Comparison of ENCODE assay signal across 7 cellular contexts in genomic region chr17:64503341-64503740, GRCh38. TPM values are rescaled to one million over a fixed set of nuclear protein-coding genes. Genes with fewer than 3 reads are reported as not detected.
DNase-seq lines count a peak whose midpoint lies in the region; ATAC-seq and TF ChIP-seq lines count a peak whose summit lies in the region.
"Had no signal": no experiment of that assay in that cellular context is flagged by ENCODE, and none has a peak within 500 bp of the region (broad histone marks: within the 10 kb centered on the region; RNA-seq: fewer than 3 reads in every experiment).

No MANE protein-coding gene starts in this region.

- TF ChIP-seq CTCF in heart left ventricle (IDR thresholded peaks at IDR 0.05): no peak
- no peak for TF ChIP-seq CTCF in esophagus squamous epithelium (IDR thresholded peaks at IDR 0.05)
- no peak for TF ChIP-seq CTCF in tibial nerve (IDR thresholded peaks at IDR 0.05)
- TF ChIP-seq CTCF in foreskin keratinocyte (conservative IDR thresholded peaks at IDR 0.05): no peak

- peaks cover 14 to 70% (median 64%) of the 10 kb centered on the region in 9 donors for H3K36me3 ChIP-seq in heart left ventricle
- H3K36me3 ChIP-seq in esophagus squamous epithelium: peaks cover 25 to 67% (median 46%) of the 10 kb centered on the region in 3 donors
- H3K36me3 ChIP-seq in tibial nerve: peaks cover 15 to 62% (median 49%) of the 10 kb centered on the region in 3 donors

- no peak for DNase-seq in heart left ventricle
- DNase-seq in left cardiac atrium: no peak
- no peak for DNase-seq in esophagus squamous epithelium (lab: John Stamatoyannopoulos, UW)
- no peak for DNase-seq in tibial nerve (ENCODE audit: low spot score in 2 of 2)
- no peak for DNase-seq in foreskin keratinocyte

- H3K27ac ChIP-seq in heart left ventricle (peak overlapping the region in 2 of 12 donors; percentile 100), esophagus squamous epithelium (peak overlapping the region in 3 of 4 donors; percentile 45 to 100 (median 99)), tibial nerve (peak overlapping the region in 3 of 4 donors; percentile 13 to 100 (median 96)), foreskin keratinocyte (no peak overlapping the region)

- 68 to 72% (median 71%) methylated on average over 5 of the region's 5 CpGs for WGBS in heart left ventricle, 4 donors
- WGBS in esophagus squamous epithelium, 2 donors: 49 to 59% methylated on average over 5 of the region's 5 CpGs
- WGBS in tibial nerve, 2 donors: 73 to 77% methylated on average over 5 of the region's 5 CpGs

- no peaks in the 10 kb centered on the region for H3K9me3 ChIP-seq in heart left ventricle
- H3K9me3 ChIP-seq in esophagus squamous epithelium: no peaks in the 10 kb centered on the region
- H3K9me3 ChIP-seq in tibial nerve: no peaks in the 10 kb centered on the region

- H3K4me1 ChIP-seq in heart left ventricle: peaks cover 11 to 72% (median 53%) of the 10 kb centered on the region in 12 donors
- H3K4me1 ChIP-seq in esophagus squamous epithelium: peaks cover 26 to 73% (median 50%) of the 10 kb centered on the region in 3 donors
- H3K4me1 ChIP-seq in tibial nerve: peaks cover 0 to 71% (median 34%) of the 10 kb centered on the region in 4 donors
- peaks cover 26% of the 10 kb centered on the region for H3K4me1 ChIP-seq in foreskin keratinocyte

- peak overlapping the region in 7 of 12 donors; percentile 77 to 99 (median 90) for H3K4me3 ChIP-seq in heart left ventricle
- H3K4me3 ChIP-seq in esophagus squamous epithelium: peak overlapping the region in 2 of 4 donors; percentile 93 to 100
- peak overlapping the region in 1 of 4 donors; percentile 99 for H3K4me3 ChIP-seq in tibial nerve

- no peak for ATAC-seq in heart left ventricle
- no peak for ATAC-seq in left cardiac atrium
- ATAC-seq in GM18520 (IDR thresholded peaks at IDR 0.05; ENCODE audit: unreplicated experiment): no peak
- ATAC-seq in foreskin keratinocyte: no peak
- ATAC-seq: Panc1 had no signal

- TF ChIP-seq POLR2A in heart left ventricle (IDR thresholded peaks at IDR 0.05) (no peak), esophagus squamous epithelium (IDR thresholded peaks at IDR 0.05) (no peak), tibial nerve (IDR thresholded peaks at IDR 0.05) (no peak)

- H3K27me3 ChIP-seq in heart left ventricle (no peaks in the 10 kb centered on the region), esophagus squamous epithelium (no peaks in the 10 kb centered on the region), tibial nerve (no peaks in the 10 kb centered on the region), foreskin keratinocyte (no peaks in the 10 kb centered on the region)

- intact Hi-C loops in heart left ventricle (cut with DNase I): loop anchor here in 2 of 10 donors (10.0 kb wide), 3 partner anchors 199 to 679 kb away; partner anchors contain the start of genes FTSJ3 (in 1 of the 2) and PSMC5 (in 1 of the 2)
- intact Hi-C loops in left cardiac atrium (cut with DNase I): no loop called here
- intact Hi-C loops in esophagus squamous epithelium (cut with DNase I): no loop called here

- no peak for TF ChIP-seq EP300 in tibial nerve (IDR thresholded peaks at IDR 0.05)

RNA-seq across cellular contexts. Expression of gene DDX5, which starts 2.7 kb away (rescaled TPM):
- 100 to 1,000 TPM; 183 to 521 (median 332) TPM for total RNA-seq in heart left ventricle
- polyA plus RNA-seq in heart left ventricle: 100 to 1,000 TPM; 254 to 382 TPM
- total RNA-seq in left cardiac atrium: 100 to 1,000 TPM; 390 to 549 TPM
- 100 to 1,000 TPM; 347 to 847 (median 488) TPM for total RNA-seq in esophagus squamous epithelium
- 100 to 1,000 TPM; 471 to 820 (median 648) TPM for total RNA-seq in tibial nerve
- 386 and 387 TPM in 2 replicates for total RNA-seq in foreskin keratinocyte
- polyA plus RNA-seq in foreskin keratinocyte: 236 and 262 TPM in 2 replicates

RNA-seq across cellular contexts. Expression of gene CEP95, which starts 3.4 kb away (rescaled TPM):
- total RNA-seq in heart left ventricle (10 to 100 TPM in 7 of 9 donors, 1 to 10 TPM in 2; 9.4 to 25.1 (median 13.1) TPM), left cardiac atrium (10 to 100 TPM; 13.6 to 21.8 TPM), esophagus squamous epithelium (10 to 100 TPM; 10.3 to 44.1 (median 23.6) TPM), tibial nerve (10 to 100 TPM; 45.7 to 73.9 (median 59.3) TPM), foreskin keratinocyte (23.6 and 24.6 TPM in 2 replicates)
- polyA plus RNA-seq in heart left ventricle (10 to 100 TPM; 10.6 to 15.4 TPM), foreskin keratinocyte (13.0 and 14.0 TPM in 2 replicates)

RNA-seq across cellular contexts. Expression of gene POLG2, which starts 6.5 kb away (rescaled TPM):
- total RNA-seq in heart left ventricle: 1 to 10 TPM; 1.4 to 8.7 (median 5.7) TPM
- polyA plus RNA-seq in heart left ventricle: 1 to 10 TPM; 5.4 to 5.9 TPM
- total RNA-seq in left cardiac atrium: 1 to 10 TPM; 6.6 to 7.7 TPM
- total RNA-seq in esophagus squamous epithelium: 10 to 100 TPM in 1 of 4 donors, 1 to 10 TPM in 3; 3.9 to 12.0 (median 8.2) TPM
- total RNA-seq in tibial nerve: 10 to 100 TPM in 2 of 4 donors, 1 to 10 TPM in 2; 5.9 to 17.1 (median 10.3) TPM
- total RNA-seq in foreskin keratinocyte: 9.3 and 11.0 TPM in 2 replicates
- polyA plus RNA-seq in foreskin keratinocyte: 6.4 and 7.8 TPM in 2 replicates

RNA-seq across cellular contexts. Expression of gene MILR1, which starts 54.4 kb away (rescaled TPM):
- total RNA-seq in heart left ventricle (10 to 100 TPM in 1 of 9 donors, 1 to 10 TPM in 7, under 1 TPM in 1; 0.95 to 23.0 (median 2.4) TPM), left cardiac atrium (10 to 100 TPM in 1 of 2 donors, 1 to 10 TPM in 1; 5.0 to 13.7 TPM), esophagus squamous epithelium (1 to 10 TPM in 3 of 4 donors, under 1 TPM in 1; 0.79 to 8.1 (median 1.8) TPM), tibial nerve (10 to 100 TPM in 1 of 4 donors, 1 to 10 TPM in 3; 3.1 to 27.0 (median 6.4) TPM), foreskin keratinocyte (not detected in 2 replicates)
- polyA plus RNA-seq in heart left ventricle (1 to 10 TPM; 1.6 to 1.7 TPM), foreskin keratinocyte (not detected in 2 replicates)
